In the genomic region with DNA sequence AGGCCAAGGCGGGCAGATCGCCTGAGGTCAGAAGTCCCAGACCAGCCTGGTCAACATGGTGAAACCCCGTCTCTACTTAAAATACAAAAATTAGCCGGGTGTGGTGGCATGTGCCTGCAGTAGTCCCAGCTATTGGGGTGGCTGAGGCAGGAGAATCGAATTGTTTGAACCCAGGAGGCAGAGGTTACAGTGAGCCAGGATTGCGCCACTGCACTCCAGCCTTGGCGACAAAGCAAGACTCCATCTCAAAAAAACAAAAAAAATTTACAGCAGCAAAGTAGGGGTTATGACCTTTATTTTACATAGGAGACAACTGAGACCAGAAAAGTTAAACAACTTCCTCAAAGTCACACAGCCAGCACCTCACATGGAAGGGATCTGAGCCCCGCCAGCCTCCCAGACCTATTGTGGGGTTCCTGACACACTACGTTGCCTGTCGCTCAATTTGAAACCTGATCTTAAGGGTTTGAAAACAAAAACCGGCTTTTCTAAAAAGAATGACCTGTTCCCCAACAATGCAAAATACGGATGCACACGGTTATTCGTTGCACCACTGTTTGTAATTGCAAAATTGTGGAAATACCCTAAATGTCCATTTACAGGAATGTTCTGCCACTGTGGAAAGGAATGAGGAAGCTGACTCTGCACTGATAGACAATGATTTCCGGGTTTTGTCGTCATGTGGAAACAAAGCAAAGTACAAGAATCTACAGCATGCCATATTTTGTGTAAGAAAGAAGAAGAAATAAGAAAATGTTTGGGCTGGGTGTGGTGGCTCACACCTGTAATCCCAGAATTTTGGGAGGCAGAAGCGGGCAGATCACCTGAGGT, we compare ENCODE assay signal across 10 cellular contexts.
A peak's percentile ranks its signal among the peaks of the same experiment; 100 is the strongest.
DNase-seq lines count a peak whose midpoint lies in the region; ATAC-seq, FAIRE-seq and TF ChIP-seq lines count a peak whose summit lies in the region.
"Had no signal": no experiment of that assay in that cellular context is flagged by ENCODE, and none has a peak within 500 bp of the region (broad histone marks: within the 10 kb centered on the region; RNA-seq: fewer than 3 reads in every experiment).

No MANE protein-coding gene starts in this region.

- H3K9me3 Mint-ChIP-seq in neural progenitor cell = no peaks in the 10 kb centered on the region
- H3K9me3 Mint-ChIP-seq in activated naive CD4-positive, alpha-beta T cell treated with anti-CD3 and anti-CD28 coated beads for 36 hours = no peaks in the 10 kb centered on the region

- no peaks in the 10 kb centered on the region for H3K27me3 ChIP-seq in neural progenitor cell

- H3K9me3 ChIP-seq in neural progenitor cell (ENCODE audit: low read depth) = no peaks in the 10 kb centered on the region

- ATAC-seq in GM18511 (IDR thresholded peaks at IDR 0.05; ENCODE audit: unreplicated experiment) (no peak), HG03442 (IDR thresholded peaks at IDR 0.05; ENCODE audit: unreplicated experiment) (no peak)

- no peak overlapping the region for H3K4me2 ChIP-seq in neural progenitor cell

- no peaks in the 10 kb centered on the region for H4K20me1 ChIP-seq in neural progenitor cell (ENCODE audit: low read depth)

- FAIRE-seq in RCC 7860 (lab: Jason Lieb, UNC) = peak; percentile 71

- peaks cover 14% of the 10 kb centered on the region for H3K27me3 Mint-ChIP-seq in neural progenitor cell (ENCODE audit: insufficient read depth, low read depth)
- peaks cover 12% of the 10 kb centered on the region for H3K27me3 Mint-ChIP-seq in activated naive CD4-positive, alpha-beta T cell treated with anti-CD3 and anti-CD28 coated beads for 36 hours (ENCODE audit: low read depth)

- no peak overlapping the region for H3K4me3 ChIP-seq in neural progenitor cell

- no peak overlapping the region for H3K27ac Mint-ChIP-seq in neural progenitor cell
- no peak overlapping the region for H3K27ac Mint-ChIP-seq in activated naive CD4-positive, alpha-beta T cell treated with anti-CD3 and anti-CD28 coated beads for 36 hours

- H3K4me1 ChIP-seq in neural progenitor cell = peaks cover 3% of the 10 kb centered on the region

- H3K4me3 Mint-ChIP-seq in neural progenitor cell = no peak overlapping the region
- H3K4me3 Mint-ChIP-seq in activated naive CD4-positive, alpha-beta T cell treated with anti-CD3 and anti-CD28 coated beads for 36 hours = no peak overlapping the region

- no peak overlapping the region for H2AFZ ChIP-seq in neural progenitor cell (replicated peaks)

- no peak for TF ChIP-seq CTCF in neural progenitor cell (IDR thresholded peaks at IDR 0.05)

- H3K4me1 Mint-ChIP-seq in neural progenitor cell = peaks cover 21% of the 10 kb centered on the region
- peaks cover 10% of the 10 kb centered on the region for H3K4me1 Mint-ChIP-seq in activated naive CD4-positive, alpha-beta T cell treated with anti-CD3 and anti-CD28 coated beads for 36 hours (ENCODE audit: low read depth)

- H3K36me3 ChIP-seq in neural progenitor cell = no peaks in the 10 kb centered on the region

- DNase-seq in GM03348 (ENCODE audit: low spot score) (peak; percentile 77), RCC 7860 (ENCODE audit: low spot score) (peak; percentile 90), fibroblast of peridontal ligament (ENCODE audit: extremely low read depth) (peak; percentile 84), pons (ENCODE audit: low spot score) (peak; percentile 58), neural progenitor cell (ENCODE audit: low spot score) (no peak)
- DNase-seq in activated naive CD4-positive, alpha-beta T cell treated with anti-CD3 and anti-CD28 coated beads for 36 hours = no peak
- DNase-seq: effector CD4-positive, alpha-beta T cell had no signal

- no peaks in the 10 kb centered on the region for H3K36me3 Mint-ChIP-seq in neural progenitor cell
- no peaks in the 10 kb centered on the region for H3K36me3 Mint-ChIP-seq in activated naive CD4-positive, alpha-beta T cell treated with anti-CD3 and anti-CD28 coated beads for 36 hours (ENCODE audit: low read depth)

- CTCF ChIA-PET in activated naive CD4-positive, alpha-beta T cell treated with anti-CD3 and anti-CD28 coated beads for 36 hours (lab: Charles Lee) = no interaction called here

- intact Hi-C loops in activated naive CD4-positive, alpha-beta T cell treated with anti-CD3 and anti-CD28 coated beads for 36 hours (cut with micrococcal nuclease) = no loop called here

- no peak overlapping the region for H3K27ac ChIP-seq in neural progenitor cell
- H3K27ac ChIP-seq: VCaP had no signal

- H3F3A ChIP-seq in neural progenitor cell (ENCODE audit: low read depth) = peaks cover 3% of the 10 kb centered on the region

- no peaks in the 10 kb centered on the region for H3K79me2 ChIP-seq in neural progenitor cell (ENCODE audit: low read depth)

- H3K9ac ChIP-seq in neural progenitor cell = no peak overlapping the region

Comparison
In these comparisons a context has a peak if more than half of its experiments do, and no peak if none do; other contexts are left out.
1. DNase-seq: peak in GM03348 (single experiment), RCC 7860 (single experiment), fibroblast of peridontal ligament (single experiment) and pons (single experiment); none in neural progenitor cell (single experiment) and activated naive CD4-positive, alpha-beta T cell treated with anti-CD3 and anti-CD28 coated beads for 36 hours (single experiment).